In the genomic region with DNA sequence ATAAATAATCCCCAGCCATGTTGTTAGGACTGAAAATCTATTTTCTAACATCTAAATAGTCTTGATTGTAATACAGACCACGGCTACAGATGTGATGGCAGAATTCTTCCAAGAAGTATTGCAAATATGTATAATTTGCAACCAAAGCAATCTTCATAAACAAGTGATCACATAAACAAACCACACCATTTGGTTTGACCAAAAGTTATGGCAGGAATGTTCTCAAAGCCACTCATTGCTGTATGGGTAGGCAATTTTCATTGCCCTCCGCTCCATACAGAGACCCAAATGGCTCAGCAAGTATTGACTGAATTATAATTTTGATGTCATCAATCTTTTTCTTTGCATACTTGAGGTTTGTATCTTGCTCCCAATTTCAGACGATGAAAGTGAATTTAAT, we compare ENCODE assay signal across 19 cellular contexts. TPM values are rescaled to one million over a fixed set of nuclear protein-coding genes. Genes with fewer than 3 reads are reported as not detected.
DNase-seq lines count a peak whose midpoint lies in the region; ATAC-seq and TF ChIP-seq lines count a peak whose summit lies in the region.
"Had no signal": no experiment of that assay in that cellular context is flagged by ENCODE, and none has a peak within 500 bp of the region (broad histone marks: within the 10 kb centered on the region; RNA-seq: fewer than 3 reads in every experiment).

No MANE protein-coding gene starts in this region.

- no peaks in the 10 kb centered on the region for H3K9me3 ChIP-seq in SJSA1 (replicated peaks)

- H3K36me3 ChIP-seq in SJSA1, result no peaks in the 10 kb centered on the region

- H3K4me1 ChIP-seq in SJSA1 (replicated peaks), result peaks cover 67% of the 10 kb centered on the region

- H3K27ac ChIP-seq in SJSA1, result peak overlapping the region; percentile 93
- H3K27ac ChIP-seq: RWPE1 had no signal

- no peak for TF ChIP-seq CTCF in fibroblast of mammary gland (conservative IDR thresholded peaks at IDR 0.05; ENCODE audit: control insufficient read depth, insufficient read depth, low read depth, low read length)

- ATAC-seq in HG03342 (IDR thresholded peaks at IDR 0.05; ENCODE audit: unreplicated experiment), result no peak
- ATAC-seq: activated CD8-positive, alpha-beta T cell treated with anti-CD3 and anti-CD28 coated beads, Interleukin-2, amount 10 ng/mL, durations not matched to agents 7 days and 5 days had no signal

- H3K4me3 ChIP-seq in SJSA1 (no peak overlapping the region), fibroblast of mammary gland (ENCODE audit: control insufficient read depth, low read depth, low read length) (no peak overlapping the region)
- H3K4me3 ChIP-seq: GM23338 had no signal

- H3K27me3 ChIP-seq in SJSA1 (replicated peaks), result no peaks in the 10 kb centered on the region

- DNase-seq in GM03348 (ENCODE audit: low spot score) (peak; percentile 24), SJSA1 (ENCODE audit: low read depth in 1 of 2, low spot score in 2 of 2) (peak in 1 of 2 experiments; percentile 71), fibroblast of mammary gland (ENCODE audit: low read depth) (peak; percentile 19), renal cortical epithelial cell (ENCODE audit: low read depth) (peak; percentile 41), dedifferentiated amniotic fluid mesenchymal stem cell (ENCODE audit: extremely low spot score) (no peak), COLO668 (lab: John Stamatoyannopoulos, UW; ENCODE audit: unreplicated experiment) (no peak)
- DNase-seq: activated B cell treated with CpG ODN at 0.5 μM for 24 hours; activated CD8-positive, alpha-beta T cell treated with anti-CD3 and anti-CD28 coated beads, Interleukin-2, amount 10 ng/mL, durations not matched to agents 7 days and 5 days; activated naive CD8-positive, alpha-beta T cell treated with anti-CD3 and anti-CD28 coated beads for 36 hours; effector CD4-positive, alpha-beta T cell; left cardiac atrium; NCI-H1048; NCI-H2171; NCI-H774; occipital lobe; stimulated activated CD4-positive, alpha-beta T cell treated with anti-CD3 and anti-CD28 coated beads, Interleukin-2, amount 100 ng/mL, for 48 hours had no signal

RNA-seq across cellular contexts. Expression of a gene that starts 19.0 kb away (rescaled TPM):
- 17.7 and 32.1 TPM in 2 replicates for total RNA-seq in SJSA1 (2014; rRNA removed; shearing (Covaris generic))
- 23.2 and 32.3 TPM in 2 replicates for total RNA-seq in renal cortical epithelial cell

Comparison
In these comparisons a context has a peak if more than half of its experiments do, and no peak if none do; other contexts are left out.
1. DNase-seq: peak in GM03348 (single experiment), fibroblast of mammary gland (single experiment) and renal cortical epithelial cell (single experiment); none in dedifferentiated amniotic fluid mesenchymal stem cell (single experiment) and COLO668 (single experiment).